ENCODE assay signal across 11 cellular contexts in genomic region chr18:32769242-32770180, GRCh38.
DNase-seq lines count a peak whose midpoint lies in the region; ATAC-seq and TF ChIP-seq lines count a peak whose summit lies in the region.
"Had no signal": no experiment of that assay in that cellular context is flagged by ENCODE, and none has a peak within 500 bp of the region (broad histone marks: within the 10 kb centered on the region; RNA-seq: fewer than 3 reads in every experiment).

No MANE protein-coding gene starts in this region.

- peak; percentile 79 for DNase-seq in COLO668 (lab: John Stamatoyannopoulos, UW; ENCODE audit: unreplicated experiment)
- DNase-seq in NAMALWA (ENCODE audit: low spot score): peak; percentile 55
- DNase-seq in choroid plexus epithelial cell (ENCODE audit: low read depth): peak; percentile 5
- no peak for DNase-seq in NCI-H187 (lab: John Stamatoyannopoulos, UW)
- DNase-seq in SKM-1 (lab: John Stamatoyannopoulos, UW; ENCODE audit: unreplicated experiment): no peak
- DNase-seq: PC-9 had no signal

- peak overlapping the region; percentile 13 to 34 (median 33) for H3K27ac Mint-ChIP-seq in nephron
- H3K27ac Mint-ChIP-seq: activated naive CD4-positive, alpha-beta T cell treated with anti-CD3 and anti-CD28 coated beads, Interleukin-2, amount 50 U/mL, for 24 hours had no signal

- H3K4me3 ChIP-seq in choroid plexus epithelial cell (ENCODE audit: low read depth, low read length): no peak overlapping the region
- H3K4me3 ChIP-seq: left lung, PC-9 had no signal

- H3K27me3 Mint-ChIP-seq in nephron (ENCODE audit: low read depth): peaks cover 58% of the 10 kb centered on the region

- peaks cover 25% of the 10 kb centered on the region for H3K4me1 Mint-ChIP-seq in nephron

- peak overlapping the region; percentile 68 to 90 (median 78) for H3K4me3 Mint-ChIP-seq in nephron
- H3K4me3 Mint-ChIP-seq: activated naive CD4-positive, alpha-beta T cell treated with anti-CD3 and anti-CD28 coated beads, Interleukin-2, amount 50 U/mL, for 24 hours had no signal

- TF ChIP-seq CTCF in choroid plexus epithelial cell (conservative IDR thresholded peaks at IDR 0.05; ENCODE audit: low read depth, low read length): no peak
- TF ChIP-seq CTCF in nephron (IDR thresholded peaks at IDR 0.05; ENCODE audit: unreplicated experiment in 3 of 3): no peak

- no peaks in the 10 kb centered on the region for H3K9me3 Mint-ChIP-seq in nephron
- H3K9me3 Mint-ChIP-seq: activated naive CD4-positive, alpha-beta T cell treated with anti-CD3 and anti-CD28 coated beads, Interleukin-2, amount 50 U/mL, for 24 hours had no signal

- no peaks in the 10 kb centered on the region for H3K36me3 Mint-ChIP-seq in nephron (ENCODE audit: low read depth)
- H3K36me3 Mint-ChIP-seq: activated naive CD4-positive, alpha-beta T cell treated with anti-CD3 and anti-CD28 coated beads, Interleukin-2, amount 50 U/mL, for 24 hours had no signal

- ATAC-seq in HG02840 (IDR thresholded peaks at IDR 0.05; ENCODE audit: low FRiP score, unreplicated experiment) (no peak), GM21825 (IDR thresholded peaks at IDR 0.05; ENCODE audit: unreplicated experiment) (no peak)

Comparison
In these comparisons a context has a peak if more than half of its experiments do, and no peak if none do; other contexts are left out.
1. DNase-seq: peak in COLO668 (single experiment), NAMALWA (single experiment) and choroid plexus epithelial cell (single experiment); none in NCI-H187 (0 of 2) and SKM-1 (single experiment).